ENCODE assay signal across 10 cellular contexts in genomic region chr13:36248700-36249099, GRCh38. TPM values are rescaled to one million over a fixed set of nuclear protein-coding genes. Genes with fewer than 3 reads are reported as not detected.
"Had no signal": no experiment of that assay in that cellular context is flagged by ENCODE, and none has a peak within 500 bp of the region (broad histone marks: within the 10 kb centered on the region; RNA-seq: fewer than 3 reads in every experiment).

No MANE protein-coding gene starts in this region.

- FAIRE-seq: HepG2, HTR-8/SVneo, K562 had no signal

- H3K4me1 Mint-ChIP-seq: IgD-negative memory B cell had no signal

- H3K4me3 Mint-ChIP-seq: IgD-negative memory B cell had no signal

- H3K27ac ChIP-seq: HL-60, KMS-11 had no signal

- H3K4me2 ChIP-seq: KMS-11 had no signal

- H3K4me3 ChIP-seq: K562 had no signal

- H3K27ac Mint-ChIP-seq: IgD-negative memory B cell had no signal

- H3K27me3 Mint-ChIP-seq: IgD-negative memory B cell had no signal

- ATAC-seq: HepG2, K562 had no signal

- DNase-seq: IMR-90, KBM-7, KG1 had no signal

- H3K36me3 Mint-ChIP-seq: IgD-negative memory B cell had no signal

- H3K9ac ChIP-seq: KMS-11 had no signal

RNA-seq across cellular contexts. Expression of gene SOHLH2, which starts 34.3 kb away (rescaled TPM):
- total RNA-seq: HepG2, HT-29 had no signal
- polyA plus RNA-seq: HepG2, IgD-negative memory B cell had no signal

RNA-seq across cellular contexts. Expression of gene CCDC169, which starts 48.9 kb away (rescaled TPM):
- total RNA-seq: HT-29 had no signal
- polyA plus RNA-seq: IgD-negative memory B cell had no signal
